Comparison of ENCODE assay signal across 23 cellular contexts in genomic region chr17:40659909-40660308, GRCh38. TPM values are rescaled to one million over a fixed set of nuclear protein-coding genes. Genes with fewer than 3 reads are reported as not detected.
DNase-seq lines count a peak whose midpoint lies in the region; ATAC-seq and TF ChIP-seq lines count a peak whose summit lies in the region.
"Had no signal": no experiment of that assay in that cellular context is flagged by ENCODE, and none has a peak within 500 bp of the region (broad histone marks: within the 10 kb centered on the region; RNA-seq: fewer than 3 reads in every experiment).

No MANE protein-coding gene starts in this region.

- H3K27me3 Mint-ChIP-seq in activated CD4-positive, alpha-beta T cell treated with anti-CD3 and anti-CD28 coated beads for 36 hours, result peaks cover 14% of the 10 kb centered on the region
- peaks cover 10% of the 10 kb centered on the region for H3K27me3 Mint-ChIP-seq in activated naive CD4-positive, alpha-beta T cell treated with anti-CD3 and anti-CD28 coated beads for 36 hours (ENCODE audit: low read depth)
- peaks cover 37% of the 10 kb centered on the region for H3K27me3 Mint-ChIP-seq in activated naive CD4-positive, alpha-beta T cell treated with anti-CD3 and anti-CD28 coated beads, Interleukin-2, amount 10 ng/mL, durations not matched to agents 7 days and 5 days
- peaks cover 4 to 55% (median 23%) of the 10 kb centered on the region in 5 donors for H3K27me3 Mint-ChIP-seq in naive thymus-derived CD4-positive, alpha-beta T cell
- peaks cover 30% of the 10 kb centered on the region for H3K27me3 Mint-ChIP-seq in stimulated activated naive CD8-positive, alpha-beta T cell treated with anti-CD3 and anti-CD28 coated beads, Interleukin-15, amount 100 ng/mL, for 72 hours
- H3K27me3 Mint-ChIP-seq in neural progenitor cell (ENCODE audit: insufficient read depth, low read depth), result peaks cover 4% of the 10 kb centered on the region

- H3K79me2 ChIP-seq in neural progenitor cell (ENCODE audit: low read depth), result no peaks in the 10 kb centered on the region

- ATAC-seq in activated CD4-positive, alpha-beta T cell treated with anti-CD3 and anti-CD28 coated beads for 36 hours, result no peak
- ATAC-seq in naive thymus-derived CD4-positive, alpha-beta T cell, result peak; percentile 22
- ATAC-seq in stimulated activated naive CD8-positive, alpha-beta T cell treated with anti-CD3 and anti-CD28 coated beads, Interleukin-15, amount 100 ng/mL, for 72 hours, result no peak
- ATAC-seq: CD8-positive, alpha-beta T cell; GM12878 had no signal

- no peak for TF ChIP-seq CTCF in neural progenitor cell (IDR thresholded peaks at IDR 0.05)

- H3K9me3 ChIP-seq in naive thymus-derived CD4-positive, alpha-beta T cell (ENCODE audit: control insufficient read depth in 2 of 3, low read length in 3 of 3), result no peaks in the 10 kb centered on the region
- no peaks in the 10 kb centered on the region for H3K9me3 ChIP-seq in neural progenitor cell (ENCODE audit: low read depth)
- H3K9me3 ChIP-seq: BLaER1 had no signal

- no peak overlapping the region for H3K4me3 Mint-ChIP-seq in activated CD4-positive, alpha-beta T cell treated with anti-CD3 and anti-CD28 coated beads for 36 hours
- H3K4me3 Mint-ChIP-seq in activated naive CD4-positive, alpha-beta T cell treated with anti-CD3 and anti-CD28 coated beads for 36 hours, result no peak overlapping the region
- no peak overlapping the region for H3K4me3 Mint-ChIP-seq in activated naive CD4-positive, alpha-beta T cell treated with anti-CD3 and anti-CD28 coated beads, Interleukin-2, amount 10 ng/mL, durations not matched to agents 7 days and 5 days
- peak overlapping the region in 7 of 10 donors; percentile 1 to 49 (median 44) for H3K4me3 Mint-ChIP-seq in naive thymus-derived CD4-positive, alpha-beta T cell
- H3K4me3 Mint-ChIP-seq in stimulated activated naive CD8-positive, alpha-beta T cell treated with anti-CD3 and anti-CD28 coated beads, Interleukin-15, amount 100 ng/mL, for 72 hours, result no peak overlapping the region
- no peak overlapping the region for H3K4me3 Mint-ChIP-seq in neural progenitor cell
- H3K4me3 Mint-ChIP-seq: CD8-positive, alpha-beta T cell had no signal

- no peak overlapping the region for H3K27ac ChIP-seq in naive thymus-derived CD4-positive, alpha-beta T cell (ENCODE audit: low read depth, low read length)
- H3K27ac ChIP-seq in neural progenitor cell, result no peak overlapping the region
- H3K27ac ChIP-seq: BLaER1, HL-60 had no signal

- no peak overlapping the region for H3K27ac Mint-ChIP-seq in activated CD4-positive, alpha-beta T cell treated with anti-CD3 and anti-CD28 coated beads for 36 hours
- no peak overlapping the region for H3K27ac Mint-ChIP-seq in activated naive CD4-positive, alpha-beta T cell treated with anti-CD3 and anti-CD28 coated beads for 36 hours
- H3K27ac Mint-ChIP-seq in activated naive CD4-positive, alpha-beta T cell treated with anti-CD3 and anti-CD28 coated beads, Interleukin-2, amount 10 ng/mL, durations not matched to agents 7 days and 5 days, result no peak overlapping the region
- peak overlapping the region in 5 of 9 donors; percentile 6 to 71 (median 58) for H3K27ac Mint-ChIP-seq in naive thymus-derived CD4-positive, alpha-beta T cell
- H3K27ac Mint-ChIP-seq in stimulated activated naive CD8-positive, alpha-beta T cell treated with anti-CD3 and anti-CD28 coated beads, Interleukin-15, amount 100 ng/mL, for 72 hours, result peak overlapping the region in 1 of 2 donors; percentile 46
- no peak overlapping the region for H3K27ac Mint-ChIP-seq in neural progenitor cell
- H3K27ac Mint-ChIP-seq: CD14-positive monocyte; CD8-positive, alpha-beta T cell had no signal

- CTCF ChIA-PET in activated CD4-positive, alpha-beta T cell treated with anti-CD3 and anti-CD28 coated beads for 36 hours (lab: Charles Lee), result interaction anchor here (0.6 kb wide), 1 partner anchor 265 kb away, joined by 3 read pairs; no protein-coding TSS in a partner anchor
- CTCF ChIA-PET in activated naive CD4-positive, alpha-beta T cell treated with anti-CD3 and anti-CD28 coated beads for 36 hours (lab: Charles Lee), result interaction anchor here (0.6 to 0.8 kb wide), 3 partner anchors 19 to 128 kb away, joined by 3 to 5 read pairs (median 3); no protein-coding TSS in a partner anchor
- CTCF ChIA-PET in activated naive CD4-positive, alpha-beta T cell treated with anti-CD3 and anti-CD28 coated beads, Interleukin-2, amount 10 ng/mL, durations not matched to agents 7 days and 5 days (lab: Charles Lee), result interaction anchor here (0.7 kb wide), 1 partner anchor 8 kb away, joined by 3 read pairs; no protein-coding TSS in a partner anchor
- CTCF ChIA-PET in naive thymus-derived CD4-positive, alpha-beta T cell (lab: Charles Lee), result interaction anchor here (0.8 kb wide), 1 partner anchor 70 kb away, joined by 3 read pairs; no protein-coding TSS in a partner anchor

- intact Hi-C loops in activated CD4-positive, alpha-beta T cell treated with anti-CD3 and anti-CD28 coated beads for 36 hours (cut with DNase I, micrococcal nuclease), result no loop called here
- intact Hi-C loops in activated naive CD4-positive, alpha-beta T cell treated with anti-CD3 and anti-CD28 coated beads for 36 hours (cut with micrococcal nuclease), result no loop called here
- intact Hi-C loops in naive thymus-derived CD4-positive, alpha-beta T cell (cut with micrococcal nuclease), result no loop called here

- H3K36me3 Mint-ChIP-seq in activated CD4-positive, alpha-beta T cell treated with anti-CD3 and anti-CD28 coated beads for 36 hours (ENCODE audit: low read depth), result no peaks in the 10 kb centered on the region
- peaks cover 1% of the 10 kb centered on the region for H3K36me3 Mint-ChIP-seq in activated naive CD4-positive, alpha-beta T cell treated with anti-CD3 and anti-CD28 coated beads for 36 hours (ENCODE audit: low read depth)
- peaks cover 2% of the 10 kb centered on the region for H3K36me3 Mint-ChIP-seq in activated naive CD4-positive, alpha-beta T cell treated with anti-CD3 and anti-CD28 coated beads, Interleukin-2, amount 10 ng/mL, durations not matched to agents 7 days and 5 days
- H3K36me3 Mint-ChIP-seq in naive thymus-derived CD4-positive, alpha-beta T cell, result peaks cover 0 to 4% (median 0%) of the 10 kb centered on the region in 5 donors
- no peaks in the 10 kb centered on the region for H3K36me3 Mint-ChIP-seq in neural progenitor cell
- H3K36me3 Mint-ChIP-seq: CD14-positive monocyte; CD8-positive, alpha-beta T cell had no signal

- H3K27me3 ChIP-seq in naive thymus-derived CD4-positive, alpha-beta T cell (ENCODE audit: control insufficient read depth in 2 of 2, insufficient read depth in 2 of 2, low read length in 2 of 2), result peaks cover 0 to 1% of the 10 kb centered on the region in 2 donors
- peaks cover 4% of the 10 kb centered on the region for H3K27me3 ChIP-seq in neural progenitor cell
- H3K27me3 ChIP-seq: BLaER1 had no signal

- no peaks in the 10 kb centered on the region for H3K9me3 Mint-ChIP-seq in activated CD4-positive, alpha-beta T cell treated with anti-CD3 and anti-CD28 coated beads for 36 hours (ENCODE audit: low read depth)
- no peaks in the 10 kb centered on the region for H3K9me3 Mint-ChIP-seq in activated naive CD4-positive, alpha-beta T cell treated with anti-CD3 and anti-CD28 coated beads for 36 hours
- no peaks in the 10 kb centered on the region for H3K9me3 Mint-ChIP-seq in activated naive CD4-positive, alpha-beta T cell treated with anti-CD3 and anti-CD28 coated beads, Interleukin-2, amount 10 ng/mL, durations not matched to agents 7 days and 5 days
- peaks cover 0 to 1% (median 0%) of the 10 kb centered on the region in 11 donors for H3K9me3 Mint-ChIP-seq in naive thymus-derived CD4-positive, alpha-beta T cell
- no peaks in the 10 kb centered on the region for H3K9me3 Mint-ChIP-seq in stimulated activated naive CD8-positive, alpha-beta T cell treated with anti-CD3 and anti-CD28 coated beads, Interleukin-15, amount 100 ng/mL, for 72 hours
- no peaks in the 10 kb centered on the region for H3K9me3 Mint-ChIP-seq in neural progenitor cell
- H3K9me3 Mint-ChIP-seq: CD8-positive, alpha-beta T cell had no signal

- H2AFZ ChIP-seq in neural progenitor cell (replicated peaks), result no peak overlapping the region

- H3K4me2 ChIP-seq in neural progenitor cell, result no peak overlapping the region
- H3K4me2 ChIP-seq: BLaER1 had no signal

- POLR2A ChIA-PET in activated CD4-positive, alpha-beta T cell treated with anti-CD3 and anti-CD28 coated beads for 36 hours (lab: Charles Lee), result interaction anchor here (0.7 kb wide), 1 partner anchor 16 kb away, joined by 11 read pairs; no protein-coding TSS in a partner anchor
- POLR2A ChIA-PET in naive thymus-derived CD4-positive, alpha-beta T cell (lab: Charles Lee), result interaction anchor here (0.7 to 1.7 kb wide), 5 partner anchors 12 to 1029 kb away, joined by 4 to 8 read pairs (median 6); partner anchors contain the start of genes KRT24 and SMARCE1

- no peaks in the 10 kb centered on the region for H3K36me3 ChIP-seq in naive thymus-derived CD4-positive, alpha-beta T cell (ENCODE audit: control insufficient read depth in 2 of 3, insufficient read depth in 3 of 3, low read length in 3 of 3)
- peaks cover 6% of the 10 kb centered on the region for H3K36me3 ChIP-seq in neural progenitor cell
- H3K36me3 ChIP-seq: BLaER1 had no signal

- no peak overlapping the region for H3K9ac ChIP-seq in neural progenitor cell
- H3K9ac ChIP-seq: BLaER1 had no signal

- H4K20me1 ChIP-seq in neural progenitor cell (ENCODE audit: low read depth), result no peaks in the 10 kb centered on the region
- H4K20me1 ChIP-seq: BLaER1 had no signal

- H3K4me1 ChIP-seq in naive thymus-derived CD4-positive, alpha-beta T cell (ENCODE audit: control insufficient read depth in 2 of 2, insufficient read depth in 2 of 2, low read length in 2 of 2), result peaks cover 0 to 7% of the 10 kb centered on the region in 2 donors
- peaks cover 12% of the 10 kb centered on the region for H3K4me1 ChIP-seq in neural progenitor cell
- H3K4me1 ChIP-seq: BLaER1 had no signal

- H3F3A ChIP-seq in neural progenitor cell (ENCODE audit: low read depth), result no peaks in the 10 kb centered on the region

- H3K4me3 ChIP-seq in Jurkat, Clone E6-1 (ENCODE audit: low read length), result no peak overlapping the region
- no peak overlapping the region for H3K4me3 ChIP-seq in naive thymus-derived CD4-positive, alpha-beta T cell (ENCODE audit: low read length)
- no peak overlapping the region for H3K4me3 ChIP-seq in neural progenitor cell
- H3K4me3 ChIP-seq: BLaER1, GM12878 had no signal

- H3K4me1 Mint-ChIP-seq in activated CD4-positive, alpha-beta T cell treated with anti-CD3 and anti-CD28 coated beads for 36 hours, result peaks cover 8% of the 10 kb centered on the region
- H3K4me1 Mint-ChIP-seq in activated naive CD4-positive, alpha-beta T cell treated with anti-CD3 and anti-CD28 coated beads for 36 hours (ENCODE audit: low read depth), result peaks cover 11% of the 10 kb centered on the region
- peaks cover 12% of the 10 kb centered on the region for H3K4me1 Mint-ChIP-seq in activated naive CD4-positive, alpha-beta T cell treated with anti-CD3 and anti-CD28 coated beads, Interleukin-2, amount 10 ng/mL, durations not matched to agents 7 days and 5 days
- peaks cover 8 to 15% (median 14%) of the 10 kb centered on the region in 7 donors for H3K4me1 Mint-ChIP-seq in naive thymus-derived CD4-positive, alpha-beta T cell
- peaks cover 11% of the 10 kb centered on the region for H3K4me1 Mint-ChIP-seq in stimulated activated naive CD8-positive, alpha-beta T cell treated with anti-CD3 and anti-CD28 coated beads, Interleukin-15, amount 100 ng/mL, for 72 hours
- peaks cover 4% of the 10 kb centered on the region for H3K4me1 Mint-ChIP-seq in neural progenitor cell

- peak; percentile 25 for DNase-seq in activated CD4-positive, alpha-beta T cell treated with anti-CD3 and anti-CD28 coated beads for 36 hours
- no peak for DNase-seq in activated CD4-positive, alpha-beta T cell treated with anti-CD3 and anti-CD28 coated beads, Interleukin-2, amount 50 U/mL, for 1 hour
- peak; percentile 29 for DNase-seq in activated naive CD4-positive, alpha-beta T cell treated with anti-CD3 and anti-CD28 coated beads for 36 hours
- DNase-seq in activated naive CD4-positive, alpha-beta T cell treated with anti-CD3 and anti-CD28 coated beads, Interleukin-2, amount 10 ng/mL, durations not matched to agents 7 days and 5 days, result no peak
- peak; percentile 9 for DNase-seq in Jurkat, Clone E6-1 (ENCODE audit: low read depth, low spot score)
- peak in 6 of 9 donors; percentile 14 to 50 (median 34) for DNase-seq in naive thymus-derived CD4-positive, alpha-beta T cell
- DNase-seq in stimulated activated naive CD8-positive, alpha-beta T cell treated with anti-CD3 and anti-CD28 coated beads, Interleukin-15, amount 100 ng/mL, for 72 hours, result no peak
- DNase-seq in neural progenitor cell (ENCODE audit: low spot score), result no peak
- DNase-seq: 8988T, Calu3, DND-41, EL, HCEC 1CT had no signal

RNA-seq across cellular contexts. Expression of gene KRT222, which starts 5.1 kb away (rescaled TPM):
- total RNA-seq in activated CD4-positive, alpha-beta T cell treated with anti-CD3 and anti-CD28 coated beads for 36 hours, result not detected
- total RNA-seq in activated naive CD4-positive, alpha-beta T cell treated with anti-CD3 and anti-CD28 coated beads for 36 hours, result not detected
- polyA plus RNA-seq in Jurkat, Clone E6-1 (2012; ENCODE audit: insufficient read depth, insufficient read length), result not detected
- total RNA-seq in naive thymus-derived CD4-positive, alpha-beta T cell, result not detected
- polyA plus RNA-seq in naive thymus-derived CD4-positive, alpha-beta T cell, result not detected
- total RNA-seq in neural progenitor cell (ENCODE audit: low replicate concordance), result 0.39 and 2.8 TPM in 2 replicates
- total RNA-seq: A673; Calu3; CD8-positive, alpha-beta T cell; G401; HT1080 had no signal
- polyA plus RNA-seq: AG04450, CD14-positive monocyte had no signal

RNA-seq across cellular contexts. Expression of gene SMARCE1, which starts 12.3 kb away (rescaled TPM):
- total RNA-seq in activated CD4-positive, alpha-beta T cell treated with anti-CD3 and anti-CD28 coated beads for 36 hours, result 100 to 1,000 TPM in 1 of 2 experiments, 10 to 100 TPM in 1; 99.7 to 122 TPM
- 100 to 1,000 TPM; 102 to 112 TPM for total RNA-seq in activated naive CD4-positive, alpha-beta T cell treated with anti-CD3 and anti-CD28 coated beads for 36 hours
- 200 TPM for polyA plus RNA-seq in Jurkat, Clone E6-1 (2012; ENCODE audit: insufficient read depth, insufficient read length)
- 100 to 1,000 TPM in 1 of 5 experiments, 10 to 100 TPM in 4; 65.4 to 101 (median 79.2) TPM for total RNA-seq in naive thymus-derived CD4-positive, alpha-beta T cell
- 100 to 1,000 TPM; 142 to 184 TPM for polyA plus RNA-seq in naive thymus-derived CD4-positive, alpha-beta T cell
- 179 and 237 TPM in 2 replicates for total RNA-seq in neural progenitor cell (ENCODE audit: low replicate concordance)

RNA-seq across cellular contexts. Expression of gene KRT24, which starts 43.6 kb away (rescaled TPM):
- not detected for total RNA-seq in activated CD4-positive, alpha-beta T cell treated with anti-CD3 and anti-CD28 coated beads for 36 hours
- not detected for total RNA-seq in activated naive CD4-positive, alpha-beta T cell treated with anti-CD3 and anti-CD28 coated beads for 36 hours
- polyA plus RNA-seq in Jurkat, Clone E6-1 (2012; ENCODE audit: insufficient read depth, insufficient read length), result not detected
- not detected for total RNA-seq in naive thymus-derived CD4-positive, alpha-beta T cell
- polyA plus RNA-seq in naive thymus-derived CD4-positive, alpha-beta T cell, result not detected
- total RNA-seq in neural progenitor cell (ENCODE audit: low replicate concordance), result not detected in 2 replicates
- total RNA-seq: A673; CD8-positive, alpha-beta T cell; G401; GM12878; H4; HT1080 had no signal
- polyA plus RNA-seq: AG04450, CD14-positive monocyte, GM12878 had no signal

Comparison
In these comparisons a context has a peak if more than half of its experiments do, and no peak if none do; other contexts are left out.
1. DNase-seq: peak in activated CD4-positive, alpha-beta T cell treated with anti-CD3 and anti-CD28 coated beads for 36 hours (single experiment), activated naive CD4-positive, alpha-beta T cell treated with anti-CD3 and anti-CD28 coated beads for 36 hours (single experiment), Jurkat, Clone E6-1 (single experiment) and naive thymus-derived CD4-positive, alpha-beta T cell (6 of 9); none in activated CD4-positive, alpha-beta T cell treated with anti-CD3 and anti-CD28 coated beads, Interleukin-2, amount 50 U/mL, for 1 hour (single experiment), activated naive CD4-positive, alpha-beta T cell treated with anti-CD3 and anti-CD28 coated beads, Interleukin-2, amount 10 ng/mL, durations not matched to agents 7 days and 5 days (single experiment), stimulated activated naive CD8-positive, alpha-beta T cell treated with anti-CD3 and anti-CD28 coated beads, Interleukin-15, amount 100 ng/mL, for 72 hours (0 of 2) and neural progenitor cell (single experiment).
2. H3K27ac Mint-ChIP-seq: peak in naive thymus-derived CD4-positive, alpha-beta T cell (5 of 9); none in activated CD4-positive, alpha-beta T cell treated with anti-CD3 and anti-CD28 coated beads for 36 hours (single experiment), activated naive CD4-positive, alpha-beta T cell treated with anti-CD3 and anti-CD28 coated beads for 36 hours (single experiment), activated naive CD4-positive, alpha-beta T cell treated with anti-CD3 and anti-CD28 coated beads, Interleukin-2, amount 10 ng/mL, durations not matched to agents 7 days and 5 days (single experiment) and neural progenitor cell (single experiment).
3. H3K4me3 Mint-ChIP-seq: peak in naive thymus-derived CD4-positive, alpha-beta T cell (7 of 10); none in activated CD4-positive, alpha-beta T cell treated with anti-CD3 and anti-CD28 coated beads for 36 hours (single experiment), activated naive CD4-positive, alpha-beta T cell treated with anti-CD3 and anti-CD28 coated beads for 36 hours (single experiment), activated naive CD4-positive, alpha-beta T cell treated with anti-CD3 and anti-CD28 coated beads, Interleukin-2, amount 10 ng/mL, durations not matched to agents 7 days and 5 days (single experiment), stimulated activated naive CD8-positive, alpha-beta T cell treated with anti-CD3 and anti-CD28 coated beads, Interleukin-15, amount 100 ng/mL, for 72 hours (0 of 2) and neural progenitor cell (single experiment).